In genomic region chr3:113717818-113718217, GRCh38 we compare ENCODE assay signal across 22 cellular contexts. TPM values are rescaled to one million over a fixed set of nuclear protein-coding genes. Genes with fewer than 3 reads are reported as not detected.
A peak's percentile ranks its signal among the peaks of the same experiment; 100 is the strongest.
DNase-seq lines count a peak whose midpoint lies in the region; ATAC-seq, FAIRE-seq and TF ChIP-seq lines count a peak whose summit lies in the region.
"Had no signal": no experiment of that assay in that cellular context is flagged by ENCODE, and none has a peak within 500 bp of the region (broad histone marks: within the 10 kb centered on the region; RNA-seq: fewer than 3 reads in every experiment).

No MANE protein-coding gene starts in this region.

- TF ChIP-seq CTCF in natural killer cell (IDR thresholded peaks at IDR 0.05) (no peak), RWPE2 (IDR thresholded peaks at IDR 0.05; ENCODE audit: poor library complexity, severe bottlenecking) (no peak), foreskin keratinocyte (conservative IDR thresholded peaks at IDR 0.05) (no peak), glutamatergic neuron (IDR thresholded peaks at IDR 0.05; ENCODE audit: partially characterized antibody, unreplicated experiment) (no peak)

- H3K4me3 ChIP-seq in RWPE2 (ENCODE audit: severe bottlenecking), result no peak overlapping the region
- H3K4me3 ChIP-seq: ascending aorta, GM23248 had no signal

- H3K9me3 ChIP-seq in RWPE2 (ENCODE audit: severe bottlenecking), result no peaks in the 10 kb centered on the region
- H3K9me3 ChIP-seq: ascending aorta had no signal

- DNase-seq in natural killer cell (no peak), RWPE2 (ENCODE audit: low spot score) (no peak), foreskin keratinocyte (no peak), urothelium cell line (ENCODE audit: low spot score) (no peak), glutamatergic neuron (no peak), NOMO-1 (lab: John Stamatoyannopoulos, UW; ENCODE audit: unreplicated experiment in 2 of 2) (no peak)
- no peak for DNase-seq in natural killer cell treated with Interleukin-12 subunit alpha and Interleukin-12 subunit beta and Interleukin-15 and Interleukin-18, amount 100 ng/mL, for 72 hours (ENCODE audit: low spot score)
- no peak for DNase-seq in stimulated activated CD8-positive, alpha-beta memory T cell treated with anti-CD3 and anti-CD28 coated beads, Interleukin-4, amount 100 ng/mL, for 48 hours
- DNase-seq: activated CD8-positive, alpha-beta memory T cell treated with anti-CD3 and anti-CD28 coated beads for 24 hours; activated effector memory CD4-positive, alpha-beta T cell treated with Interleukin-2 at 50 U/mL for 16 hours; CD4-positive, alpha-beta T cell; foreskin melanocyte; GDM1; GM23248; kidney; mammary epithelial cell; MV-4-11; NCI-H187; stimulated activated naive CD4-positive, alpha-beta T cell; trophoblast cell had no signal

- H3K27ac Mint-ChIP-seq in natural killer cell, result peak overlapping the region; percentile 8 to 59
- no peak overlapping the region for H3K27ac Mint-ChIP-seq in natural killer cell treated with Interleukin-12 subunit alpha and Interleukin-12 subunit beta and Interleukin-15 and Interleukin-18, amount 100 ng/mL, for 72 hours
- no peak overlapping the region for H3K27ac Mint-ChIP-seq in glutamatergic neuron (ENCODE audit: unreplicated experiment)
- H3K27ac Mint-ChIP-seq: CD4-positive, alpha-beta T cell had no signal

- H3K9me3 Mint-ChIP-seq in natural killer cell (no peaks in the 10 kb centered on the region), glutamatergic neuron (ENCODE audit: unreplicated experiment) (no peaks in the 10 kb centered on the region)
- H3K9me3 Mint-ChIP-seq in natural killer cell treated with Interleukin-12 subunit alpha and Interleukin-12 subunit beta and Interleukin-15 and Interleukin-18, amount 100 ng/mL, for 72 hours, result no peaks in the 10 kb centered on the region
- H3K9me3 Mint-ChIP-seq: CD4-positive, alpha-beta T cell had no signal

- H3K4me1 Mint-ChIP-seq in natural killer cell (peaks cover 15 to 20% of the 10 kb centered on the region in 2 donors), glutamatergic neuron (ENCODE audit: low read depth, unreplicated experiment) (no peaks in the 10 kb centered on the region)
- peaks cover 0 to 16% of the 10 kb centered on the region in 2 donors for H3K4me1 Mint-ChIP-seq in natural killer cell treated with Interleukin-12 subunit alpha and Interleukin-12 subunit beta and Interleukin-15 and Interleukin-18, amount 100 ng/mL, for 72 hours (ENCODE audit: low read depth in 2 of 2)

- H3K36me3 Mint-ChIP-seq in natural killer cell, result peaks cover 12% of the 10 kb centered on the region
- H3K36me3 Mint-ChIP-seq in natural killer cell treated with Interleukin-12 subunit alpha and Interleukin-12 subunit beta and Interleukin-15 and Interleukin-18, amount 100 ng/mL, for 72 hours, result peaks cover 15% of the 10 kb centered on the region
- no peaks in the 10 kb centered on the region for H3K36me3 Mint-ChIP-seq in glutamatergic neuron (ENCODE audit: unreplicated experiment)

- ATAC-seq in natural killer cell, result no peak
- no peak for ATAC-seq in natural killer cell treated with Interleukin-12 subunit alpha and Interleukin-12 subunit beta and Interleukin-15 and Interleukin-18, amount 100 ng/mL, for 72 hours
- peak; percentile 40; the same call in 2 of the 3 replicates for ATAC-seq in RWPE2 (ENCODE audit: low read depth)
- peak; percentile 74 for ATAC-seq in foreskin keratinocyte

- intact Hi-C loops in natural killer cell (cut with micrococcal nuclease), result no loop called here

- peak; percentile 86 for FAIRE-seq in urothelium cell line (lab: Jason Lieb, UNC)
- FAIRE-seq: kidney had no signal

- no peak overlapping the region for H3K4me3 Mint-ChIP-seq in natural killer cell
- H3K4me3 Mint-ChIP-seq in natural killer cell treated with Interleukin-12 subunit alpha and Interleukin-12 subunit beta and Interleukin-15 and Interleukin-18, amount 100 ng/mL, for 72 hours, result no peak overlapping the region
- H3K4me3 Mint-ChIP-seq in glutamatergic neuron (ENCODE audit: unreplicated experiment), result no peak overlapping the region
- H3K4me3 Mint-ChIP-seq: CD4-positive, alpha-beta T cell had no signal

- H3K27me3 ChIP-seq in RWPE2 (ENCODE audit: insufficient read depth, poor library complexity, severe bottlenecking), result no peaks in the 10 kb centered on the region
- H3K27me3 ChIP-seq in foreskin keratinocyte, result no peaks in the 10 kb centered on the region
- H3K27me3 ChIP-seq: ascending aorta had no signal

- H3K4me1 ChIP-seq in RWPE2 (ENCODE audit: insufficient read depth, poor library complexity, severe bottlenecking) (no peaks in the 10 kb centered on the region), foreskin keratinocyte (no peaks in the 10 kb centered on the region)

- H3K36me3 ChIP-seq in RWPE2 (ENCODE audit: low read depth), result peaks cover 51% of the 10 kb centered on the region

- H3K27me3 Mint-ChIP-seq in natural killer cell (ENCODE audit: low read depth in 2 of 2) (no peaks in the 10 kb centered on the region), glutamatergic neuron (ENCODE audit: unreplicated experiment) (no peaks in the 10 kb centered on the region)
- H3K27me3 Mint-ChIP-seq in natural killer cell treated with Interleukin-12 subunit alpha and Interleukin-12 subunit beta and Interleukin-15 and Interleukin-18, amount 100 ng/mL, for 72 hours, result no peaks in the 10 kb centered on the region
- H3K27me3 Mint-ChIP-seq: CD4-positive, alpha-beta T cell had no signal

- H3K27ac ChIP-seq in RWPE2 (ENCODE audit: poor library complexity, severe bottlenecking), result no peak overlapping the region
- H3K27ac ChIP-seq in foreskin keratinocyte, result no peak overlapping the region
- H3K27ac ChIP-seq: ascending aorta, GM23248, KMS-11 had no signal

RNA-seq across cellular contexts. Expression of gene USF3, which starts 21.4 kb away (rescaled TPM):
- total RNA-seq in natural killer cell (10 to 100 TPM; 38.0 to 43.0 (median 41.8) TPM), foreskin keratinocyte (7.1 and 7.9 TPM in 2 replicates), glutamatergic neuron (ENCODE audit: unreplicated experiment) (14.9 TPM)
- 10 to 100 TPM; 18.0 to 19.4 TPM for total RNA-seq in natural killer cell treated with Interleukin-12 subunit alpha and Interleukin-12 subunit beta and Interleukin-15 and Interleukin-18, amount 100 ng/mL, for 72 hours
- 2.3 and 2.6 TPM in 2 replicates for polyA plus RNA-seq in foreskin keratinocyte

RNA-seq across cellular contexts. Expression of gene NAA50, which starts 28.2 kb away (rescaled TPM):
- total RNA-seq in natural killer cell (10 to 100 TPM; 55.3 to 77.6 (median 61.0) TPM), foreskin keratinocyte (192 and 215 TPM in 2 replicates), glutamatergic neuron (ENCODE audit: unreplicated experiment) (42.5 TPM)
- total RNA-seq in natural killer cell treated with Interleukin-12 subunit alpha and Interleukin-12 subunit beta and Interleukin-15 and Interleukin-18, amount 100 ng/mL, for 72 hours, result 10 to 100 TPM; 97.3 to 98.0 TPM
- polyA plus RNA-seq in foreskin keratinocyte, result 68.6 and 88.5 TPM in 2 replicates

RNA-seq across cellular contexts. Expression of gene ATP6V1A, which starts 29.0 kb away (rescaled TPM):
- total RNA-seq in natural killer cell (10 to 100 TPM; 26.3 to 31.9 (median 30.0) TPM), foreskin keratinocyte (32.5 and 35.0 TPM in 2 replicates), glutamatergic neuron (ENCODE audit: unreplicated experiment) (94.5 TPM)
- total RNA-seq in natural killer cell treated with Interleukin-12 subunit alpha and Interleukin-12 subunit beta and Interleukin-15 and Interleukin-18, amount 100 ng/mL, for 72 hours, result 10 to 100 TPM; 44.7 to 76.8 TPM
- polyA plus RNA-seq in foreskin keratinocyte, result 8.5 and 10.9 TPM in 2 replicates

Comparison
In these comparisons a context has a peak if more than half of its experiments do, and no peak if none do; other contexts are left out.
1. H3K27ac Mint-ChIP-seq: peak in natural killer cell (2 of 2); none in natural killer cell treated with Interleukin-12 subunit alpha and Interleukin-12 subunit beta and Interleukin-15 and Interleukin-18, amount 100 ng/mL, for 72 hours (0 of 2) and glutamatergic neuron (single experiment).
2. ATAC-seq: peak in RWPE2 (single experiment) and foreskin keratinocyte (single experiment); none in natural killer cell (0 of 3) and natural killer cell treated with Interleukin-12 subunit alpha and Interleukin-12 subunit beta and Interleukin-15 and Interleukin-18, amount 100 ng/mL, for 72 hours (0 of 2).